In genomic region chr9:86202338-86202882, GRCh38 we compare ENCODE assay signal across 8 cellular contexts. TPM values are rescaled to one million over a fixed set of nuclear protein-coding genes. Genes with fewer than 3 reads are reported as not detected.
A peak's percentile ranks its signal among the peaks of the same experiment; 100 is the strongest.
DNase-seq lines count a peak whose midpoint lies in the region; ATAC-seq and TF ChIP-seq lines count a peak whose summit lies in the region.

No MANE protein-coding gene starts in this region.

- no peak overlapping the region for H3K4me3 ChIP-seq in skeletal muscle cell (ENCODE audit: low read depth, low read length)

- peaks cover 1% of the 10 kb centered on the region for H3K27me3 Mint-ChIP-seq in activated naive CD8-positive, alpha-beta T cell treated with anti-CD3 and anti-CD28 coated beads, Interleukin-2, amount 50 U/mL, for 24 hours

- H3K9me3 Mint-ChIP-seq in activated naive CD8-positive, alpha-beta T cell treated with anti-CD3 and anti-CD28 coated beads, Interleukin-2, amount 50 U/mL, for 24 hours, result no peaks in the 10 kb centered on the region

- intact Hi-C loops in left ventricle myocardium superior (cut with micrococcal nuclease), result no loop called here

- no peaks in the 10 kb centered on the region for H3K4me1 Mint-ChIP-seq in activated naive CD8-positive, alpha-beta T cell treated with anti-CD3 and anti-CD28 coated beads, Interleukin-2, amount 50 U/mL, for 24 hours

- peak; percentile 68 for TF ChIP-seq CTCF in GM13976 (IDR thresholded peaks at IDR 0.05; ENCODE audit: borderline replicate concordance, control extremely low read depth, extremely low read depth, insufficient read depth, missing control alignments)

- peak; percentile 71 for ATAC-seq in HG03103 (IDR thresholded peaks at IDR 0.05; ENCODE audit: low read depth, unreplicated experiment)
- ATAC-seq in activated naive CD8-positive, alpha-beta T cell treated with anti-CD3 and anti-CD28 coated beads, Interleukin-2, amount 50 U/mL, for 24 hours, result peak; percentile 65
- ATAC-seq in left ventricle myocardium superior, result peak; percentile 63
- ATAC-seq in HG03196 (IDR thresholded peaks at IDR 0.05; ENCODE audit: unreplicated experiment), result no peak

- no peak overlapping the region for H3K4me3 Mint-ChIP-seq in activated naive CD8-positive, alpha-beta T cell treated with anti-CD3 and anti-CD28 coated beads, Interleukin-2, amount 50 U/mL, for 24 hours

- no peaks in the 10 kb centered on the region for H3K36me3 Mint-ChIP-seq in activated naive CD8-positive, alpha-beta T cell treated with anti-CD3 and anti-CD28 coated beads, Interleukin-2, amount 50 U/mL, for 24 hours (ENCODE audit: low read depth)

- in situ Hi-C loops in GM13976 (cut with MboI; ENCODE audit: low sequenced_read_pairs, unreplicated experiment), result no loop called here

- H3K27ac Mint-ChIP-seq in activated naive CD8-positive, alpha-beta T cell treated with anti-CD3 and anti-CD28 coated beads, Interleukin-2, amount 50 U/mL, for 24 hours, result no peak overlapping the region

- DNase-seq in Ammon's horn (ENCODE audit: low spot score), result peak; percentile 67
- peak; percentile 55 for DNase-seq in GM13976 (ENCODE audit: low spot score)
- peak; percentile 17 for DNase-seq in NCI-H748 treated with DMSO at 0.1 percent for 48 hours (lab: John Stamatoyannopoulos, UW)
- DNase-seq in activated naive CD8-positive, alpha-beta T cell treated with anti-CD3 and anti-CD28 coated beads, Interleukin-2, amount 50 U/mL, for 24 hours, result peak; percentile 8
- no peak for DNase-seq in left ventricle myocardium superior
- DNase-seq in skeletal muscle cell (ENCODE audit: low read depth), result peak; percentile 4

RNA-seq across cellular contexts. Expression of gene C9orf153, which starts 57.0 kb away (rescaled TPM):
- 0.42 TPM for total RNA-seq in left ventricle myocardium superior
